In genomic region chr1:208189183-208189582, GRCh38 we compare ENCODE assay signal across 10 cellular contexts. TPM values are rescaled to one million over a fixed set of nuclear protein-coding genes. Genes with fewer than 3 reads are reported as not detected.
DNase-seq lines count a peak whose midpoint lies in the region; ATAC-seq and TF ChIP-seq lines count a peak whose summit lies in the region.
"Had no signal": no experiment of that assay in that cellular context is flagged by ENCODE, and none has a peak within 500 bp of the region (broad histone marks: within the 10 kb centered on the region; RNA-seq: fewer than 3 reads in every experiment).

No MANE protein-coding gene starts in this region.

- DNase-seq in DMS 273 (lab: John Stamatoyannopoulos, UW; ENCODE audit: unreplicated experiment) (peak; percentile 23), DMS 273 treated with DMSO at 0.1 percent for 48 hours (lab: John Stamatoyannopoulos, UW) (no peak), IMR-90 (no peak), kidney tubule cell (ENCODE audit: low spot score) (peak; percentile 58)
- DNase-seq in stimulated activated CD4-positive, alpha-beta T cell treated with anti-CD3 and anti-CD28 coated beads, Interleukin-4, amount 100 ng/mL, for 1 hour: no peak
- DNase-seq: stimulated activated CD4-positive, alpha-beta T cell treated with anti-CD3 and anti-CD28 coated beads, Interleukin-12 subunit alpha, Interleukin-12 subunit beta, amount 100 ng/mL, for 4 hours had no signal

- H3K4me2 ChIP-seq in IMR-90 (ENCODE audit: low read depth, low read length): no peak overlapping the region

- ATAC-seq in GM21515 (IDR thresholded peaks at IDR 0.05; ENCODE audit: unreplicated experiment) (peak; percentile 41), IMR-90 (ENCODE audit: low read depth) (no peak), HG03139 (IDR thresholded peaks at IDR 0.05; ENCODE audit: unreplicated experiment) (no peak), esophagus mucosa (no peak)

- TF ChIP-seq RAD21 in IMR-90 (IDR thresholded peaks at IDR 0.05; ENCODE audit: low read length): no peak

- no peak overlapping the region for H3K27ac ChIP-seq in IMR-90 (ENCODE audit: insufficient read depth, low read length)
- H3K27ac ChIP-seq: 22Rv1 had no signal

- no peak overlapping the region; a peak in 1 of 4 replicates for H4K8ac ChIP-seq in IMR-90 (ENCODE audit: low read depth in 2 of 2, low read length in 2 of 2)

- dilution Hi-C loops in IMR-90 (cut with HindIII; ENCODE audit: low sequenced_read_pairs, unreplicated experiment): no loop called here

- H3K4me1 ChIP-seq in IMR-90 (ENCODE audit: control insufficient read depth, insufficient read depth, low read length): peaks cover 13% of the 10 kb centered on the region

- H3K79me1 ChIP-seq in IMR-90 (ENCODE audit: low read depth in 1 of 2, low read length in 2 of 2): peaks cover 0 to 7% of the 10 kb centered on the region in 2 experiments; a peak in 2 of 4 replicates

- no CpG with 5 or more reads among the region's 2 CpGs for WGBS in IMR-90 (ENCODE audit: extremely low coverage in 2 of 2, insufficient read length in 1 of 2), 2 experiments

- no peak for TF ChIP-seq CTCF in IMR-90 (conservative IDR thresholded peaks at IDR 0.05; ENCODE audit: low read depth, low read length)

- no TSS peak for BruUV-seq in IMR-90 (replicated peaks; lab: Mats Ljungman, UMichigan)

- no peak overlapping the region for H3K4ac ChIP-seq in IMR-90 (ENCODE audit: low read depth, low read length)

- no peak overlapping the region for H4K91ac ChIP-seq in IMR-90 (ENCODE audit: insufficient read depth, low read depth, low read length)

- POLR2A ChIA-PET in IMR-90 (lab: Charles Lee; ENCODE audit: unreplicated experiment): interaction anchor here (0.6 kb wide), 1 partner anchor 32 kb away, joined by 3 read pairs; no protein-coding TSS in a partner anchor

- no peaks in the 10 kb centered on the region for H3K36me3 ChIP-seq in IMR-90 (ENCODE audit: control insufficient read depth, insufficient read depth, low read length)

- CTCF ChIA-PET in IMR-90 (lab: Yijun Ruan, JAX): no interaction called here

- H3K56ac ChIP-seq in IMR-90 (ENCODE audit: extremely low read depth, insufficient read depth, low read length): no peak overlapping the region

- no peak overlapping the region for H2AFZ ChIP-seq in IMR-90 (replicated peaks; ENCODE audit: low read length, poor library complexity)

- peak overlapping the region; percentile 60 for H2AK9ac ChIP-seq in IMR-90 (replicated peaks; ENCODE audit: low read depth, low read length, poor library complexity)

- no peak overlapping the region for H2BK5ac ChIP-seq in IMR-90 (ENCODE audit: low read depth, low read length, poor library complexity, severe bottlenecking)

- intact Hi-C loops in IMR-90 (cut with micrococcal nuclease): no loop called here

- TF ChIP-seq POLR2A in IMR-90 (IDR thresholded peaks at IDR 0.05; ENCODE audit: low read depth, low read length): no peak

- H2BK15ac ChIP-seq in IMR-90 (ENCODE audit: low read depth, low read length): 0 out of 3 replicates have a peak overlapping the region, but pooled peaks have one; percentile 41

- in situ Hi-C loops in IMR-90 (cut with MboI; ENCODE audit: low sequenced_read_pairs): no loop called here

- H4K20me1 ChIP-seq in IMR-90 (ENCODE audit: insufficient read depth, low read length): no peaks in the 10 kb centered on the region

- no peak overlapping the region for H3K4me3 ChIP-seq in IMR-90 (ENCODE audit: insufficient read depth, low read depth, low read length)

- H2AK5ac ChIP-seq in IMR-90 (ENCODE audit: low read depth, low read length): no peak overlapping the region

- no peak overlapping the region for H3K14ac ChIP-seq in IMR-90 (replicated peaks; ENCODE audit: low read depth, low read length)

- H3K23ac ChIP-seq in IMR-90 (ENCODE audit: low read depth, low read length): no peak overlapping the region

- no peaks in the 10 kb centered on the region for H3K9me3 ChIP-seq in IMR-90 (ENCODE audit: control insufficient read depth, insufficient read depth, low read length)

- H2BK120ac ChIP-seq in IMR-90 (ENCODE audit: low read depth, low read length): no peak overlapping the region

- peaks cover 15% of the 10 kb centered on the region for H3K9me1 ChIP-seq in IMR-90 (ENCODE audit: insufficient read depth, low read length)

- no peak overlapping the region for H3K18ac ChIP-seq in IMR-90 (ENCODE audit: low read depth, low read length)

- H2BK20ac ChIP-seq in IMR-90 (ENCODE audit: low read depth, low read length): no peak overlapping the region

- no peak overlapping the region for H4K5ac ChIP-seq in IMR-90 (ENCODE audit: low read depth, low read length)

- no peak overlapping the region for H3K9ac ChIP-seq in IMR-90 (ENCODE audit: low read depth, low read length)

- no peaks in the 10 kb centered on the region for H3K27me3 ChIP-seq in IMR-90 (ENCODE audit: control insufficient read depth, insufficient read depth, low read length)

TF ChIP-seq in IMR-90, 13 proteins besides CTCF, POLR2A, EP300 and RAD21:
- no peak for TF ChIP-seq BHLHE40 (IDR thresholded peaks at IDR 0.05; ENCODE audit: low read depth, low read length)
- TF ChIP-seq CHD1 (IDR thresholded peaks at IDR 0.05; ENCODE audit: low read depth, low read length): no peak
- TF ChIP-seq RFX5 (IDR thresholded peaks at IDR 0.05; ENCODE audit: low read depth, low read length): no peak
- TF ChIP-seq MXI1 (IDR thresholded peaks at IDR 0.05; ENCODE audit: borderline replicate concordance, low read depth, low read length): no peak
- no peak for TF ChIP-seq MAZ (IDR thresholded peaks at IDR 0.05; ENCODE audit: borderline replicate concordance, low read depth, low read length)
- no peak for TF ChIP-seq USF2 (IDR thresholded peaks at IDR 0.05; ENCODE audit: low read depth, low read length)
- TF ChIP-seq NFE2L2 (IDR thresholded peaks at IDR 0.05; ENCODE audit: low read depth, low read length): no peak
- no peak for TF ChIP-seq CEBPB (IDR thresholded peaks at IDR 0.05; ENCODE audit: low read depth, low read length)
- TF ChIP-seq FOS (IDR thresholded peaks at IDR 0.05; ENCODE audit: low read depth, low read length): no peak
- TF ChIP-seq RCOR1 (IDR thresholded peaks at IDR 0.05; ENCODE audit: insufficient replicate concordance, low read length): no peak
- TF ChIP-seq SMC3 (IDR thresholded peaks at IDR 0.05; ENCODE audit: low read depth, low read length): no peak
- no peak for TF ChIP-seq MAFK (IDR thresholded peaks at IDR 0.05; ENCODE audit: low read depth, low read length)
- TF ChIP-seq ELK1 (IDR thresholded peaks at IDR 0.05; ENCODE audit: borderline replicate concordance, low read depth, low read length): no peak

RNA-seq across cellular contexts. Expression of gene PLXNA2, which starts 55.0 kb away (rescaled TPM):
- total RNA-seq in IMR-90 (2012; rRNA removed): 0.56 and 0.72 TPM in 2 replicates
- 1.1 and 1.2 TPM in 2 replicates for polyA plus RNA-seq in IMR-90 (2012; rRNA removed)
- 0.45 and 0.59 TPM in 2 replicates for polyA plus RNA-seq in IMR-90 (2012; cell fraction: cytosol; rRNA removed)
- polyA plus RNA-seq in IMR-90 (2012; cell fraction: nucleus; rRNA removed; ENCODE audit: low replicate concordance): 3.2 and 3.3 TPM in 2 replicates
- total RNA-seq in esophagus mucosa: 47.5 TPM

Comparison
In these comparisons a context has a peak if more than half of its experiments do, and no peak if none do; other contexts are left out.
1. DNase-seq: peak in DMS 273 (single experiment) and kidney tubule cell (single experiment); none in DMS 273 treated with DMSO at 0.1 percent for 48 hours (single experiment), IMR-90 (single experiment) and stimulated activated CD4-positive, alpha-beta T cell treated with anti-CD3 and anti-CD28 coated beads, Interleukin-4, amount 100 ng/mL, for 1 hour (single experiment).
2. RNA of gene PLXNA2, which starts 55.0 kb away (total RNA-seq): 47.5 TPM in esophagus mucosa (single experiment); 0.56 to 0.72 TPM in IMR-90; every median in the first group is over 10 times any median in the second.